ENCODE assay signal across 8 cellular contexts in genomic region chr9:83707768-83708514, GRCh38. TPM values are rescaled to one million over a fixed set of nuclear protein-coding genes. Genes with fewer than 3 reads are reported as not detected.
A peak's percentile ranks its signal among the peaks of the same experiment; 100 is the strongest.
DNase-seq lines count a peak whose midpoint lies in the region; ATAC-seq and TF ChIP-seq lines count a peak whose summit lies in the region.

Gene UBQLN1 (minus strand): TSS chr9:83707958. CDS start chr9:83707679, 279 bp downstream.

- H3K4me3 Mint-ChIP-seq in type B pancreatic cell = peak within 1 kb of the TSS; percentile 90

- no peaks in the 10 kb centered on the region for H3K9me3 Mint-ChIP-seq in type B pancreatic cell

- intact Hi-C loops in adrenal gland (cut with DNase I) = no loop called here
- intact Hi-C loops in heart right ventricle (cut with DNase I) = loop anchor here in 5 of 10 donors (5.0 to 10.0 kb wide), 3 partner anchors 53 to 491 kb away; partner anchors contain the start of gene IDNK (in 4 of the 5)
- intact Hi-C loops in posterior cingulate gyrus (cut with DNase I) = loop anchor here (2.0 kb wide), 1 partner anchor 87 kb away; no protein-coding TSS in a partner anchor

- H3K4me1 ChIP-seq in adrenal gland (replicated peaks in 1 of 2) = peaks cover 4 to 28% of the 10 kb centered on the region in 2 donors
- peaks cover 0 to 46% (median 34%) of the 10 kb centered on the region in 9 donors for H3K4me1 ChIP-seq in heart right ventricle

- no peaks in the 10 kb centered on the region for H3K27me3 Mint-ChIP-seq in type B pancreatic cell

- H3K4me1 Mint-ChIP-seq in type B pancreatic cell (ENCODE audit: unreplicated experiment) = peaks cover 24% of the 10 kb centered on the region

- H3K36me3 Mint-ChIP-seq in type B pancreatic cell = peaks cover 14% of the 10 kb centered on the region

- peak within 1 kb of the TSS; percentile 99 for H3K27ac Mint-ChIP-seq in type B pancreatic cell

- ATAC-seq in HG02884 (IDR thresholded peaks at IDR 0.05; ENCODE audit: unreplicated experiment) (peak; percentile 63), heart right ventricle (peak; percentile 96 to 98 (median 97))

- peak within 1 kb of the TSS; percentile 98 to 100 (median 99) for H3K27ac ChIP-seq in adrenal gland
- peak within 1 kb of the TSS; percentile 94 to 99 (median 96) for H3K27ac ChIP-seq in heart right ventricle

- 0 to 1% (median 0%) methylated on average over 28 to 67 of the region's 67 CpGs for WGBS in adrenal gland, 4 donors
- 0 to 1% methylated on average over 67 of the region's 67 CpGs for WGBS in heart right ventricle, 2 donors

- DNase-seq in NCI-H146 treated with DMSO at 0.1 percent for 48 hours (lab: John Stamatoyannopoulos, UW; ENCODE audit: unreplicated experiment) (peak; percentile 71), T-helper 1 cell (peak; percentile 80 to 94 (median 88)), adrenal gland (peak; percentile 94 to 98 (median 96)), heart right ventricle (peak; percentile 93 to 96), posterior cingulate gyrus (peak; percentile 83 to 97 (median 88)), type B pancreatic cell (ENCODE audit: extremely low spot score, unreplicated experiment) (peak; percentile 90)

- H3K9me3 ChIP-seq in adrenal gland (replicated peaks in 1 of 3) (no peaks in the 10 kb centered on the region), heart right ventricle (peaks cover 0 to 7% (median 0%) of the 10 kb centered on the region in 11 donors)

- H3K4me3 ChIP-seq in adrenal gland (peak within 1 kb of the TSS; percentile 76 to 93 (median 88)), heart right ventricle (peak within 1 kb of the TSS; percentile 73 to 99 (median 95))

- peak; percentile 93 for TF ChIP-seq POLR2A in GM15510 (IDR thresholded peaks at IDR 0.05; ENCODE audit: borderline replicate concordance, extremely low read depth, insufficient read length)
- TF ChIP-seq POLR2A in adrenal gland (IDR thresholded peaks at IDR 0.05) = peak; percentile 94 to 98

- TF ChIP-seq CTCF in adrenal gland (IDR thresholded peaks at IDR 0.05) (peak in 2 of 6 experiments; percentile 8 to 16), heart right ventricle (IDR thresholded peaks at IDR 0.05) (no peak), type B pancreatic cell (conservative IDR thresholded peaks at IDR 0.05) (no peak)

- H3K36me3 ChIP-seq in adrenal gland (replicated peaks in 1 of 2) (no peaks in the 10 kb centered on the region), heart right ventricle (peaks cover 0 to 5% (median 0%) of the 10 kb centered on the region in 9 donors)

- H3K27me3 ChIP-seq in adrenal gland (no peaks in the 10 kb centered on the region), heart right ventricle (no peaks in the 10 kb centered on the region)

RNA-seq across cellular contexts. Expression of gene UBQLN1, which starts in this region (rescaled TPM):
- total RNA-seq in adrenal gland (100 to 1,000 TPM in 6 of 8 donors, 10 to 100 TPM in 2; 93.7 to 178 (median 110) TPM), heart right ventricle (100 to 1,000 TPM in 5 of 10 donors, 10 to 100 TPM in 5; 86.1 to 123 (median 99.2) TPM), type B pancreatic cell (ENCODE audit: low replicate concordance) (93.0 and 94.5 TPM in 2 replicates)
- polyA plus RNA-seq in adrenal gland (100 to 1,000 TPM in 1 of 3 donors, 10 to 100 TPM in 2; 23.7 to 243 (median 28.8) TPM), heart right ventricle (10 to 100 TPM; 20.2 to 43.7 TPM)

Comparison
In these comparisons a context has a peak if more than half of its experiments do, and no peak if none do; other contexts are left out.
1. Peak in every context shown above with its lines: DNase-seq, ATAC-seq, H3K4me3 ChIP-seq and H3K27ac ChIP-seq.